Comparison of ENCODE assay signal across 20 cellular contexts in genomic region chr5:110973510-110973909, GRCh38.
DNase-seq lines count a peak whose midpoint lies in the region; ATAC-seq, FAIRE-seq and TF ChIP-seq lines count a peak whose summit lies in the region.
"Had no signal": no experiment of that assay in that cellular context is flagged by ENCODE, and none has a peak within 500 bp of the region (broad histone marks: within the 10 kb centered on the region; RNA-seq: fewer than 3 reads in every experiment).

No MANE protein-coding gene starts in this region.

- CTCF ChIA-PET in WTC11 (lab: Charles Lee): interaction anchor here (1.1 kb wide), 1 partner anchor 10 kb away, joined by 3 read pairs; no protein-coding TSS in a partner anchor

- H3K36me3 Mint-ChIP-seq in WTC11: no peaks in the 10 kb centered on the region
- H3K36me3 Mint-ChIP-seq in activated T-helper 17 cell treated with anti-CD3 and anti-CD28 coated beads, Interleukin-2, amount 50 U/mL, for 72 hours (ENCODE audit: low read depth): no peaks in the 10 kb centered on the region
- H3K36me3 Mint-ChIP-seq: CD14-positive monocyte had no signal

- intact Hi-C loops in kidney (cut with DNase I): no loop called here

- H3K27ac ChIP-seq in iPS DF 6.9 (ENCODE audit: low read length) (no peak overlapping the region), kidney (ENCODE audit: low read depth in 2 of 2, low read length in 2 of 2) (no peak overlapping the region)
- H3K27ac ChIP-seq: RWPE1 had no signal

- no peak overlapping the region for H3K27ac Mint-ChIP-seq in WTC11
- H3K27ac Mint-ChIP-seq in activated T-helper 17 cell treated with anti-CD3 and anti-CD28 coated beads, Interleukin-2, amount 50 U/mL, for 72 hours: no peak overlapping the region
- H3K27ac Mint-ChIP-seq: CD14-positive monocyte had no signal

- H3K27me3 ChIP-seq in BE2C (no peaks in the 10 kb centered on the region), iPS DF 6.9 (ENCODE audit: control insufficient read depth, insufficient read depth, low read length) (no peaks in the 10 kb centered on the region)

- H3K4me1 ChIP-seq in BE2C (no peaks in the 10 kb centered on the region), iPS DF 6.9 (ENCODE audit: control insufficient read depth, insufficient read depth, low read length) (no peaks in the 10 kb centered on the region), kidney (ENCODE audit: control insufficient read depth in 1 of 2, insufficient read depth in 1 of 2, low read depth in 1 of 2, low read length in 2 of 2) (no peaks in the 10 kb centered on the region)
- H3K4me1 ChIP-seq: HAP-1 had no signal

- H3K4me3 ChIP-seq in BE2C (ENCODE audit: low read depth, low read length) (no peak overlapping the region), iPS DF 6.9 (ENCODE audit: low read length) (no peak overlapping the region), kidney (ENCODE audit: low read length in 2 of 2) (no peak overlapping the region)
- no peak overlapping the region for H3K4me3 ChIP-seq in Jurkat, Clone E6-1 (ENCODE audit: low read length)
- H3K4me3 ChIP-seq: HAP-1 had no signal

- H3K9me3 Mint-ChIP-seq in WTC11: peaks cover 20% of the 10 kb centered on the region
- H3K9me3 Mint-ChIP-seq in activated T-helper 17 cell treated with anti-CD3 and anti-CD28 coated beads, Interleukin-2, amount 50 U/mL, for 72 hours: no peaks in the 10 kb centered on the region

- POLR2A ChIA-PET in WTC11 (lab: Charles Lee): no interaction called here

- peaks cover 9% of the 10 kb centered on the region for H3K4me1 Mint-ChIP-seq in WTC11
- no peaks in the 10 kb centered on the region for H3K4me1 Mint-ChIP-seq in activated T-helper 17 cell treated with anti-CD3 and anti-CD28 coated beads, Interleukin-2, amount 50 U/mL, for 72 hours
- H3K4me1 Mint-ChIP-seq: CD14-positive monocyte had no signal

- TF ChIP-seq CTCF in BE2C (IDR thresholded peaks at IDR 0.05; ENCODE audit: low read depth, low read length) (peak; percentile 23; the same call in 1 of the 2 replicates), WTC11 (IDR thresholded peaks at IDR 0.05) (no peak), kidney (IDR thresholded peaks at IDR 0.05; ENCODE audit: borderline replicate concordance, extremely low read depth, insufficient read depth) (no peak)

- no peak for DNase-seq in BE2C
- DNase-seq in Jurkat, Clone E6-1 (ENCODE audit: low read depth, low spot score): peak; percentile 6
- DNase-seq in WTC11 (ENCODE audit: low spot score): no peak
- DNase-seq in iPS DF 6.9 (ENCODE audit: low read depth, low spot score): peak; percentile 9
- DNase-seq in kidney: no peak
- DNase-seq: EL, GF-D8, Kasumi-1, MM.1S, NCI-H1092, NCI-H1436 treated with DMSO at 0.1 percent for 48 hours, NCI-H1930, SHP77 treated with DMSO at 0.1 percent for 48 hours, SK-N-SH had no signal

- no CpG with 5 or more reads among the region's 2 CpGs for WGBS in iPS DF 6.9 (ENCODE audit: insufficient coverage, insufficient read length)

- ATAC-seq in WTC11 (peak; percentile 57; the same call in 1 of the 2 replicates), GM21529 (IDR thresholded peaks at IDR 0.05; ENCODE audit: unreplicated experiment) (no peak)
- ATAC-seq in activated T-helper 17 cell treated with anti-CD3 and anti-CD28 coated beads, Interleukin-2, amount 50 U/mL, for 72 hours (replicated peaks): no peak

- no peak for FAIRE-seq in kidney (lab: Jason Lieb, UNC)
- FAIRE-seq: A204.1 had no signal

- H3K36me3 ChIP-seq in BE2C (no peaks in the 10 kb centered on the region), iPS DF 6.9 (ENCODE audit: control insufficient read depth, insufficient read depth, low read length) (no peaks in the 10 kb centered on the region), kidney (ENCODE audit: control insufficient read depth in 1 of 2, insufficient read depth in 2 of 2, low read length in 2 of 2) (no peaks in the 10 kb centered on the region)
- H3K36me3 ChIP-seq: HAP-1 had no signal

- H3K27me3 Mint-ChIP-seq in WTC11 (ENCODE audit: low read depth): no peaks in the 10 kb centered on the region
- H3K27me3 Mint-ChIP-seq in activated T-helper 17 cell treated with anti-CD3 and anti-CD28 coated beads, Interleukin-2, amount 50 U/mL, for 72 hours: peaks cover 14% of the 10 kb centered on the region

- H3K9me3 ChIP-seq in BE2C (no peaks in the 10 kb centered on the region), iPS DF 6.9 (ENCODE audit: control insufficient read depth, insufficient read depth, low read length) (no peaks in the 10 kb centered on the region), kidney (ENCODE audit: control insufficient read depth in 1 of 2, low read length in 2 of 2) (no peaks in the 10 kb centered on the region)
- H3K9me3 ChIP-seq: HAP-1, SK-N-SH had no signal

- H3K4me3 Mint-ChIP-seq in WTC11: no peak overlapping the region
- no peak overlapping the region for H3K4me3 Mint-ChIP-seq in activated T-helper 17 cell treated with anti-CD3 and anti-CD28 coated beads, Interleukin-2, amount 50 U/mL, for 72 hours
- H3K4me3 Mint-ChIP-seq: CD14-positive monocyte had no signal

- H3K9ac ChIP-seq in kidney (ENCODE audit: low read length in 2 of 2): no peak overlapping the region
- H3K9ac ChIP-seq: SK-N-SH had no signal

TF ChIP-seq in WTC11, 78 proteins besides CTCF, POLR2A, EP300 and RAD21 (continues in another document):
- no peak for TF ChIP-seq ZNF396 (CRISPR knock-in tag; IDR thresholded peaks at IDR 0.05; ENCODE audit: borderline replicate concordance)
- TF ChIP-seq NFYB (CRISPR knock-in tag; conservative IDR thresholded peaks at IDR 0.05; ENCODE audit: low read depth): no peak
- no peak for TF ChIP-seq GRHL2 (CRISPR knock-in tag; IDR thresholded peaks at IDR 0.05; ENCODE audit: insufficient replicate concordance, severe bottlenecking)
- TF ChIP-seq NFATC4 (CRISPR knock-in tag; IDR thresholded peaks at IDR 0.05): no peak
- no peak for TF ChIP-seq CREM (CRISPR knock-in tag; IDR thresholded peaks at IDR 0.05)
- TF ChIP-seq, protein P1, sequence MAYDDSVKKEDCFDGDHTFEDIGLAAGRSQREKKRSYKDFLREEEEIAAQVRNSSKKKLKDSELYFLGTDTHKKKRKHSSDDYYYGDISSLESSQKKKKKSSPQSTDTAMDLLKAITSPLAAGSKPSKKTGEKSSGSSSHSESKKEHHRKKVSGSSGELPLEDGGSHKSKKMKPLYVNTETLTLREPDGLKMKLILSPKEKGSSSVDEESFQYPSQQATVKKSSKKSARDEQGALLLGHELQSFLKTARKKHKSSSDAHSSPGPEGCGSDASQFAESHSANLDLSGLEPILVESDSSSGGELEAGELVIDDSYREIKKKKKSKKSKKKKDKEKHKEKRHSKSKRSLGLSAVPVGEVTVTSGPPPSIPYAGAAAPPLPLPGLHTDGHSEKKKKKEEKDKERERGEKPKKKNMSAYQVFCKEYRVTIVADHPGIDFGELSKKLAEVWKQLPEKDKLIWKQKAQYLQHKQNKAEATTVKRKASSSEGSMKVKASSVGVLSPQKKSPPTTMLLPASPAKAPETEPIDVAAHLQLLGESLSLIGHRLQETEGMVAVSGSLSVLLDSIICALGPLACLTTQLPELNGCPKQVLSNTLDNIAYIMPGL (CRISPR knock-in tag; IDR thresholded peaks at IDR 0.05): no peak
- TF ChIP-seq FOXJ3 (CRISPR knock-in tag; IDR thresholded peaks at IDR 0.05; ENCODE audit: borderline replicate concordance): no peak
- TF ChIP-seq ZBTB43 (CRISPR knock-in tag; IDR thresholded peaks at IDR 0.05): no peak
- TF ChIP-seq TCF7 (CRISPR knock-in tag; IDR thresholded peaks at IDR 0.05; ENCODE audit: low read depth): no peak
- no peak for TF ChIP-seq NR3C1 (CRISPR knock-in tag; conservative IDR thresholded peaks at IDR 0.05; ENCODE audit: low read depth)
- TF ChIP-seq IRF1 (CRISPR knock-in tag; IDR thresholded peaks at IDR 0.05): no peak
- no peak for TF ChIP-seq JUN (CRISPR knock-in tag; IDR thresholded peaks at IDR 0.05)
- TF ChIP-seq, protein P2, sequence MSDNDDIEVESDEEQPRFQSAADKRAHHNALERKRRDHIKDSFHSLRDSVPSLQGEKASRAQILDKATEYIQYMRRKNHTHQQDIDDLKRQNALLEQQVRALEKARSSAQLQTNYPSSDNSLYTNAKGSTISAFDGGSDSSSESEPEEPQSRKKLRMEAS (CRISPR knock-in tag; IDR thresholded peaks at IDR 0.05): no peak
- TF ChIP-seq GTF2I (CRISPR knock-in tag; conservative IDR thresholded peaks at IDR 0.05): no peak

Comparison
In these comparisons a context has a peak if more than half of its experiments do, and no peak if none do; other contexts are left out.
1. DNase-seq: peak in Jurkat, Clone E6-1 (single experiment) and iPS DF 6.9 (single experiment); none in BE2C (single experiment), WTC11 (single experiment) and kidney (single experiment).